In genomic region chr10:389836-390448, GRCh38 we compare ENCODE assay signal across 6 cellular contexts.
"Had no signal": no experiment of that assay in that cellular context is flagged by ENCODE, and none has a peak within 500 bp of the region (broad histone marks: within the 10 kb centered on the region; RNA-seq: fewer than 3 reads in every experiment).

No MANE protein-coding gene starts in this region.

- H3K4me3 ChIP-seq: GM23248 had no signal

- H3K9ac ChIP-seq: GM23248 had no signal

- H3K27ac ChIP-seq: GM23248 had no signal

- DNase-seq: GM23248, H7, HCEC 1CT, KBM-7 had no signal

- H3K4me3 Mint-ChIP-seq: IgD-negative memory B cell had no signal

- H3K27ac Mint-ChIP-seq: IgD-negative memory B cell had no signal

- H3K9me3 Mint-ChIP-seq: IgD-negative memory B cell had no signal

- H2AFZ ChIP-seq: GM23248 had no signal

- FAIRE-seq: HTR-8/SVneo had no signal
